8 cellular contexts compared by ENCODE assay signal in genomic region chr17:27296427-27296979, GRCh38. TPM values are rescaled to one million over a fixed set of nuclear protein-coding genes. Genes with fewer than 3 reads are reported as not detected.
DNase-seq lines count a peak whose midpoint lies in the region; ATAC-seq and TF ChIP-seq lines count a peak whose summit lies in the region.

No MANE protein-coding gene starts in this region.

- peaks cover 16% of the 10 kb centered on the region for H3K36me3 Mint-ChIP-seq in nephron (ENCODE audit: low read depth)

- no peaks in the 10 kb centered on the region for H3K36me3 ChIP-seq in BJ (ENCODE audit: control insufficient read depth, insufficient read depth, low read length)

- ATAC-seq in HG02973 (IDR thresholded peaks at IDR 0.05; ENCODE audit: unreplicated experiment) (no peak), GM21360 (IDR thresholded peaks at IDR 0.05; ENCODE audit: unreplicated experiment) (no peak), HG03571 (IDR thresholded peaks at IDR 0.05; ENCODE audit: unreplicated experiment) (no peak), HG03457 (IDR thresholded peaks at IDR 0.05; ENCODE audit: unreplicated experiment) (no peak)

- H3K27me3 Mint-ChIP-seq in nephron (ENCODE audit: low read depth): no peaks in the 10 kb centered on the region

- peaks cover 53% of the 10 kb centered on the region for H3K4me1 Mint-ChIP-seq in nephron

- no peaks in the 10 kb centered on the region for H3K27me3 ChIP-seq in BJ (ENCODE audit: control insufficient read depth, insufficient read depth, low read length)

- peak overlapping the region; percentile 98 to 100 (median 98) for H3K4me3 Mint-ChIP-seq in nephron

- H3K4me3 ChIP-seq in BJ (ENCODE audit: low read depth, low read length): peak overlapping the region; percentile 89
- peak overlapping the region; percentile 100 for H3K4me3 ChIP-seq in choroid plexus epithelial cell (ENCODE audit: low read depth, low read length)

- H3K9me3 Mint-ChIP-seq in nephron: no peaks in the 10 kb centered on the region

- CTCF ChIA-PET in BJ (lab: Yijun Ruan, JAX): interaction anchor here (0.8 to 2.2 kb wide), 6 partner anchors 18 to 91 kb away, joined by 3 to 6 read pairs (median 4); no protein-coding TSS in a partner anchor

- TF ChIP-seq CTCF in BJ (IDR thresholded peaks at IDR 0.05; ENCODE audit: insufficient read depth, low read depth, low read length) (no peak), choroid plexus epithelial cell (conservative IDR thresholded peaks at IDR 0.05; ENCODE audit: low read depth, low read length) (no peak), nephron (IDR thresholded peaks at IDR 0.05; ENCODE audit: unreplicated experiment in 3 of 3) (no peak)

- H3K27ac Mint-ChIP-seq in nephron: peak overlapping the region; percentile 98 to 100 (median 99)

- DNase-seq in BJ (ENCODE audit: low read depth) (no peak), MV-4-11 (lab: John Stamatoyannopoulos, UW) (peak; percentile 24), choroid plexus epithelial cell (ENCODE audit: low read depth) (peak; percentile 84)

- POLR2A ChIA-PET in BJ (lab: Charles Lee): interaction anchor here (0.6 to 0.9 kb wide), 5 partner anchors 19 to 552 kb away, joined by 3 to 7 read pairs (median 5); no protein-coding TSS in a partner anchor

RNA-seq across cellular contexts. Expression of gene WSB1, which starts 2.6 kb away (rescaled TPM):
- 144 and 163 TPM in 2 replicates for polyA plus RNA-seq in BJ (2011; rRNA removed)
- 44.4 and 53.6 TPM in 2 replicates for polyA minus RNA-seq in BJ (2011; rRNA and poly(A)+ RNA removed)
